ENCODE assay signal across 9 cellular contexts in genomic region chr10:102648269-102648888, GRCh38. TPM values are rescaled to one million over a fixed set of nuclear protein-coding genes. Genes with fewer than 3 reads are reported as not detected.
DNase-seq lines count a peak whose midpoint lies in the region; ATAC-seq and TF ChIP-seq lines count a peak whose summit lies in the region.
"Had no signal": no experiment of that assay in that cellular context is flagged by ENCODE, and none has a peak within 500 bp of the region (broad histone marks: within the 10 kb centered on the region; RNA-seq: fewer than 3 reads in every experiment).

No MANE protein-coding gene starts in this region.

- ATAC-seq in left cardiac atrium (no peak), naive B cell (ENCODE audit: low read depth in 2 of 2) (no peak), GM18519 (IDR thresholded peaks at IDR 0.05; ENCODE audit: low FRiP score, unreplicated experiment) (no peak)

- H3K36me3 ChIP-seq in left ventricle myocardium inferior, result peaks cover 7% of the 10 kb centered on the region
- no peaks in the 10 kb centered on the region for H3K36me3 ChIP-seq in uterus

- no peak for DNase-seq in left ventricle myocardium inferior
- DNase-seq in left cardiac atrium, result no peak
- no peak for DNase-seq in choroid plexus epithelial cell (ENCODE audit: low read depth)
- DNase-seq in naive B cell, result no peak
- no peak for DNase-seq in uterus
- DNase-seq in stimulated activated CD4-positive, alpha-beta T cell treated with anti-CD3 and anti-CD28 coated beads, Interleukin-1b, Interleukin-23, amount 100 ng/mL, for 48 hours, result no peak
- no peak for DNase-seq in COR-L47 (lab: John Stamatoyannopoulos, UW)
- DNase-seq: NCI-H1694 had no signal

- TF ChIP-seq POLR2A in uterus (IDR thresholded peaks at IDR 0.05), result no peak

- peak overlapping the region; percentile 77 to 100 (median 94) for H3K4me3 Mint-ChIP-seq in naive B cell

- H3K9me3 Mint-ChIP-seq in naive B cell, result no peaks in the 10 kb centered on the region

- H3K27me3 Mint-ChIP-seq in naive B cell, result no peaks in the 10 kb centered on the region

- H3K27ac ChIP-seq in left ventricle myocardium inferior (replicated peaks) (peak overlapping the region; percentile 99), uterus (peak overlapping the region; percentile 97 to 100)

- intact Hi-C loops in left ventricle myocardium inferior (cut with micrococcal nuclease) (no loop called here), left cardiac atrium (cut with DNase I) (loop anchor here (5.0 kb wide), 1 partner anchor 51 kb away; no protein-coding TSS in a partner anchor), uterus (cut with DNase I; ENCODE audit: low total_unique reads) (no loop called here)

- H3K36me3 Mint-ChIP-seq in naive B cell, result peaks cover 0 to 6% of the 10 kb centered on the region in 2 donors

- TF ChIP-seq CTCF in left ventricle myocardium inferior (IDR thresholded peaks at IDR 0.05; ENCODE audit: borderline replicate concordance) (no peak), choroid plexus epithelial cell (conservative IDR thresholded peaks at IDR 0.05; ENCODE audit: low read depth, low read length) (no peak), uterus (IDR thresholded peaks at IDR 0.05) (no peak)

- no peaks in the 10 kb centered on the region for H3K9me3 ChIP-seq in left ventricle myocardium inferior (replicated peaks)
- H3K9me3 ChIP-seq in uterus, result no peaks in the 10 kb centered on the region

- H3K4me3 ChIP-seq in left ventricle myocardium inferior (peak overlapping the region; percentile 82), choroid plexus epithelial cell (ENCODE audit: low read depth, low read length) (peak overlapping the region; percentile 10), uterus (peak overlapping the region in 1 of 2 donors; percentile 2)

- H3K4me1 Mint-ChIP-seq in naive B cell, result peaks cover 74 to 81% (median 79%) of the 10 kb centered on the region in 3 donors

- H3K4me1 ChIP-seq in left ventricle myocardium inferior (peaks cover 95% of the 10 kb centered on the region), uterus (peaks cover 0 to 41% of the 10 kb centered on the region in 2 donors)

- peak overlapping the region in 4 of 6 donors; percentile 62 to 98 (median 94) for H3K27ac Mint-ChIP-seq in naive B cell

- H3K27me3 ChIP-seq in left ventricle myocardium inferior (ENCODE audit: low read depth) (no peaks in the 10 kb centered on the region), uterus (no peaks in the 10 kb centered on the region)

RNA-seq across cellular contexts. Expression of gene TRIM8, which starts 4.1 kb away (rescaled TPM):
- 95.1 TPM for total RNA-seq in left ventricle myocardium inferior
- 100 to 1,000 TPM; 104 to 108 TPM for total RNA-seq in left cardiac atrium
- polyA plus RNA-seq in naive B cell (ENCODE audit: low read depth in 6 of 6), result 10 to 100 TPM; 27.1 to 45.8 (median 30.2) TPM
- 100 to 1,000 TPM in 2 of 4 donors, 10 to 100 TPM in 2; 71.2 to 119 (median 102) TPM for total RNA-seq in uterus

Comparison
In these comparisons a context has a peak if more than half of its experiments do, and no peak if none do; other contexts are left out.
1. intact Hi-C loops: an anchor here in left cardiac atrium (5.0 kb wide); none called in left ventricle myocardium inferior and uterus.